10 cellular contexts compared by ENCODE assay signal in genomic region chr6:125867483-125867935, GRCh38.
DNase-seq lines count a peak whose midpoint lies in the region; ATAC-seq, FAIRE-seq and TF ChIP-seq lines count a peak whose summit lies in the region.
"Had no signal": no experiment of that assay in that cellular context is flagged by ENCODE, and none has a peak within 500 bp of the region (broad histone marks: within the 10 kb centered on the region; RNA-seq: fewer than 3 reads in every experiment).

No MANE protein-coding gene starts in this region.

- H3K9me2 ChIP-seq in SK-N-SH, result no peaks in the 10 kb centered on the region

- no peaks in the 10 kb centered on the region for H3K36me3 ChIP-seq in SK-N-SH (replicated peaks in 1 of 2; ENCODE audit: control insufficient read depth in 1 of 2, insufficient read depth in 2 of 2, low read length in 1 of 2)
- H3K36me3 ChIP-seq in testis (ENCODE audit: low read depth, missing control alignments), result no peaks in the 10 kb centered on the region

- no peak for FAIRE-seq in urothelium cell line (lab: Jason Lieb, UNC)

- ATAC-seq in SK-N-SH treated with all-trans-retinoic acid at 6 μM for 48 hours, result no peak
- no peak for ATAC-seq in GM21367 (IDR thresholded peaks at IDR 0.05; ENCODE audit: unreplicated experiment)
- no peak for ATAC-seq in stimulated activated effector memory CD8-positive, alpha-beta T cell treated with anti-CD3 and anti-CD28 coated beads, Interleukin-12 subunit alpha, Interleukin-12 subunit beta, amount 100 ng/mL, for 72 hours

- H3K9me3 ChIP-seq in SK-N-SH (no peaks in the 10 kb centered on the region), testis (no peaks in the 10 kb centered on the region)

- no peaks in the 10 kb centered on the region for H3K9me3 Mint-ChIP-seq in stimulated activated effector memory CD8-positive, alpha-beta T cell treated with anti-CD3 and anti-CD28 coated beads, Interleukin-12 subunit alpha, Interleukin-12 subunit beta, amount 100 ng/mL, for 72 hours

- H3K4me1 ChIP-seq in SK-N-SH (ENCODE audit: control insufficient read depth in 1 of 2, insufficient read depth in 2 of 2, low read depth in 1 of 2, low read length in 1 of 2) (peaks cover 0 to 35% of the 10 kb centered on the region in 2 experiments; a peak in 3 of 4 replicates), testis (no peaks in the 10 kb centered on the region)

- no peaks in the 10 kb centered on the region for H4K20me1 ChIP-seq in SK-N-SH (ENCODE audit: insufficient read depth)

- H3K4me2 ChIP-seq in SK-N-SH, result no peak overlapping the region

- CTCF ChIA-PET in SK-N-SH (lab: Yijun Ruan, JAX), result interaction anchor here (1.0 to 2.2 kb wide), 3 partner anchors 38 to 108 kb away, joined by 3 to 7 read pairs (median 3); partner anchors contain the start of gene NCOA7

- no peak overlapping the region for H2AFZ ChIP-seq in SK-N-SH (ENCODE audit: low read depth)

- no peaks in the 10 kb centered on the region for H3K36me3 Mint-ChIP-seq in stimulated activated effector memory CD8-positive, alpha-beta T cell treated with anti-CD3 and anti-CD28 coated beads, Interleukin-12 subunit alpha, Interleukin-12 subunit beta, amount 100 ng/mL, for 72 hours

- intact Hi-C loops in testis (cut with DNase I; ENCODE audit: low total_unique reads), result no loop called here

- no peak for TF ChIP-seq EP300 in SK-N-SH (IDR thresholded peaks at IDR 0.05; ENCODE audit: borderline replicate concordance in 1 of 2, low read depth in 1 of 2, low read length in 1 of 2)

- POLR2A ChIA-PET in SK-N-SH (lab: Yijun Ruan, JAX), result no interaction called here

- no peak overlapping the region for H3K9ac ChIP-seq in SK-N-SH

- TF ChIP-seq RAD21 in SK-N-SH (IDR thresholded peaks at IDR 0.05; ENCODE audit: low read length), result no peak

- peak overlapping the region in 1 of 2 experiments; percentile 87; a peak in 2 of 4 replicates for H3K27ac ChIP-seq in SK-N-SH (ENCODE audit: low read depth in 2 of 2, low read length in 1 of 2)
- H3K27ac ChIP-seq in testis, result no peak overlapping the region

- no peaks in the 10 kb centered on the region; the same call in 1 of the 2 replicates for H3K79me2 ChIP-seq in SK-N-SH (ENCODE audit: insufficient read depth)

- WGBS in SK-N-SH (ENCODE audit: low lambda C conversion rate), result 83% methylated on average over 5 of the region's 5 CpGs
- WGBS in testis, 2 donors, result 88 to 95% methylated on average over 5 of the region's 5 CpGs

- TF ChIP-seq POLR2A in testis (IDR thresholded peaks at IDR 0.05), result no peak

- H3K4me3 ChIP-seq in SK-N-SH (ENCODE audit: low read depth in 2 of 2, low read length in 1 of 2) (no peak overlapping the region), testis (no peak overlapping the region)

- TF ChIP-seq CTCF in SK-N-SH (IDR thresholded peaks at IDR 0.05), result no peak
- no peak for TF ChIP-seq CTCF in testis (IDR thresholded peaks at IDR 0.05)

- no peak overlapping the region for H3K4me3 Mint-ChIP-seq in stimulated activated effector memory CD8-positive, alpha-beta T cell treated with anti-CD3 and anti-CD28 coated beads, Interleukin-12 subunit alpha, Interleukin-12 subunit beta, amount 100 ng/mL, for 72 hours

- H3K27me3 ChIP-seq in SK-N-SH (ENCODE audit: insufficient read depth) (no peaks in the 10 kb centered on the region), testis (no peaks in the 10 kb centered on the region)

- H3F3A ChIP-seq in SK-N-SH (replicated peaks; ENCODE audit: insufficient read depth), result peaks cover 3% of the 10 kb centered on the region

- H3K4me1 Mint-ChIP-seq in stimulated activated effector memory CD8-positive, alpha-beta T cell treated with anti-CD3 and anti-CD28 coated beads, Interleukin-12 subunit alpha, Interleukin-12 subunit beta, amount 100 ng/mL, for 72 hours, result peaks cover 21% of the 10 kb centered on the region

- DNase-seq in SK-N-SH (no peak), NOMO-1 treated with DMSO at 0.1 percent for 48 hours (lab: John Stamatoyannopoulos, UW; ENCODE audit: unreplicated experiment) (peak; percentile 78), fibroblast of the conjunctiva (ENCODE audit: low read depth) (peak; percentile 26), urothelium cell line (ENCODE audit: low spot score) (peak; percentile 23), testis (no peak)
- no peak for DNase-seq in stimulated activated effector memory CD8-positive, alpha-beta T cell treated with anti-CD3 and anti-CD28 coated beads, Interleukin-12 subunit alpha, Interleukin-12 subunit beta, amount 100 ng/mL, for 72 hours (ENCODE audit: low spot score in 2 of 2)
- DNase-seq: ACHN, activated gamma-delta T cell treated with Interleukin-2 at 50 U/mL for 16 hours had no signal

- H3K27ac Mint-ChIP-seq in stimulated activated effector memory CD8-positive, alpha-beta T cell treated with anti-CD3 and anti-CD28 coated beads, Interleukin-12 subunit alpha, Interleukin-12 subunit beta, amount 100 ng/mL, for 72 hours, result no peak overlapping the region

TF ChIP-seq in SK-N-SH treated with all-trans-retinoic acid at 6 μM for 48 hours, 23 proteins besides CTCF, POLR2A, EP300 and RAD21:
- no peak for TF ChIP-seq TCF4 (CRISPR knock-in tag; IDR thresholded peaks at IDR 0.05; ENCODE audit: borderline replicate concordance)
- peak; percentile 46 for TF ChIP-seq ISL1 (CRISPR knock-in tag; IDR thresholded peaks at IDR 0.05)
- TF ChIP-seq PPARA (CRISPR knock-in tag; IDR thresholded peaks at IDR 0.05; ENCODE audit: borderline replicate concordance), result no peak
- no peak for TF ChIP-seq ZNF8 (CRISPR knock-in tag; IDR thresholded peaks at IDR 0.05)
TF ChIP-seq in SK-N-SH treated with all-trans-retinoic acid at 6 μM for 48 hours: peak in this region for 1.

TF ChIP-seq in SK-N-SH, 30 proteins besides CTCF, POLR2A, EP300 and RAD21 (continues in another document):
- TF ChIP-seq ELF1 (IDR thresholded peaks at IDR 0.05), result no peak
- no peak for TF ChIP-seq EZH2phosphoT487 (IDR thresholded peaks at IDR 0.05; ENCODE audit: borderline replicate concordance, low read depth)
- TF ChIP-seq CHD2 (IDR thresholded peaks at IDR 0.05; ENCODE audit: low read length, partially characterized antibody), result no peak
- no peak for TF ChIP-seq POLR2AphosphoS5 (IDR thresholded peaks at IDR 0.05; ENCODE audit: low read depth, low read length)
- no peak for TF ChIP-seq USF1 (IDR thresholded peaks at IDR 0.05; ENCODE audit: borderline replicate concordance, low read depth)
- TF ChIP-seq FOSL2 (IDR thresholded peaks at IDR 0.05; ENCODE audit: borderline replicate concordance, low read depth), result no peak
- TF ChIP-seq, protein P1, sequence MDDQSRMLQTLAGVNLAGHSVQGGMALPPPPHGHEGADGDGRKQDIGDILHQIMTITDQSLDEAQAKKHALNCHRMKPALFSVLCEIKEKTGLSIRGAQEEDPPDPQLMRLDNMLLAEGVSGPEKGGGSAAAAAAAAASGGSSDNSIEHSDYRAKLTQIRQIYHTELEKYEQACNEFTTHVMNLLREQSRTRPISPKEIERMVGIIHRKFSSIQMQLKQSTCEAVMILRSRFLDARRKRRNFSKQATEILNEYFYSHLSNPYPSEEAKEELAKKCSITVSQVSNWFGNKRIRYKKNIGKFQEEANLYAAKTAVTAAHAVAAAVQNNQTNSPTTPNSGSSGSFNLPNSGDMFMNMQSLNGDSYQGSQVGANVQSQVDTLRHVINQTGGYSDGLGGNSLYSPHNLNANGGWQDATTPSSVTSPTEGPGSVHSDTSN (IDR thresholded peaks at IDR 0.05), result no peak
- TF ChIP-seq TCF12 (IDR thresholded peaks at IDR 0.05), result no peak
- no peak for TF ChIP-seq GABPA (IDR thresholded peaks at IDR 0.05; ENCODE audit: low read depth)
- TF ChIP-seq, protein P2, sequence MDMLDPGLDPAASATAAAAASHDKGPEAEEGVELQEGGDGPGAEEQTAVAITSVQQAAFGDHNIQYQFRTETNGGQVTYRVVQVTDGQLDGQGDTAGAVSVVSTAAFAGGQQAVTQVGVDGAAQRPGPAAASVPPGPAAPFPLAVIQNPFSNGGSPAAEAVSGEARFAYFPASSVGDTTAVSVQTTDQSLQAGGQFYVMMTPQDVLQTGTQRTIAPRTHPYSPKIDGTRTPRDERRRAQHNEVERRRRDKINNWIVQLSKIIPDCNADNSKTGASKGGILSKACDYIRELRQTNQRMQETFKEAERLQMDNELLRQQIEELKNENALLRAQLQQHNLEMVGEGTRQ (IDR thresholded peaks at IDR 0.05; ENCODE audit: borderline replicate concordance, low read depth, low read length), result no peak
- no peak for TF ChIP-seq SIN3A (IDR thresholded peaks at IDR 0.05; ENCODE audit: borderline replicate concordance, low read depth, low read length)
- no peak for TF ChIP-seq MEF2A (IDR thresholded peaks at IDR 0.05; ENCODE audit: borderline replicate concordance, low read depth)
- TF ChIP-seq REST (IDR thresholded peaks at IDR 0.05; ENCODE audit: low read depth, low read length), result no peak
- no peak for TF ChIP-seq GATA2 (CRISPR knock-in tag; IDR thresholded peaks at IDR 0.05)

Comparison
In these comparisons a context has a peak if more than half of its experiments do, and no peak if none do; other contexts are left out.
1. DNase-seq: peak in NOMO-1 treated with DMSO at 0.1 percent for 48 hours (single experiment), fibroblast of the conjunctiva (single experiment) and urothelium cell line (single experiment); none in SK-N-SH (single experiment), testis (single experiment) and stimulated activated effector memory CD8-positive, alpha-beta T cell treated with anti-CD3 and anti-CD28 coated beads, Interleukin-12 subunit alpha, Interleukin-12 subunit beta, amount 100 ng/mL, for 72 hours (0 of 2).